Comparison of ENCODE assay signal across 8 cellular contexts in the genomic region with DNA sequence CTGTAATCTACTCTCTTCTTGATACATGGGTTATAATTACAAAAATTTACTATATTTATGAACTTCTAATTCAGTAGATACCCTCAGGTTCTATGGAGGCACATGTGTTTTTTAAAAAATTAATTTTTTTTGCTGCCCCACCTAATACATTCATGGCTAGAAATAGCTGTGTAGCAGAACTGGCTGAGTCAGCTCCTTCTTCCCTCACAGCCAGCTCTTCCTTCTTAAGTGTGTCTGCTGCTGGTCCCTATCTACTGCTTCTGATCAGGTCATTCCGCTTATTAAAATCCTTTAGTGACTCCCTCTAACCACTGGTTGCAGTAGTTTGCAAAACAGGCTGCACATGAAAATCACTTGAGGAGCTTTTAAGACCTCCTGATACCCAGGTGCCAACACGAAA.
"Had no signal": no experiment of that assay in that cellular context is flagged by ENCODE, and none has a peak within 500 bp of the region (broad histone marks: within the 10 kb centered on the region; RNA-seq: fewer than 3 reads in every experiment).

No MANE protein-coding gene starts in this region.

- ATAC-seq: GM12878 had no signal

- H3K4me3 ChIP-seq: GM12878 had no signal

- FAIRE-seq: G401.6, GM12878, GM12891, GM12892, GM18507, GM19239 had no signal

- DNase-seq: GDM1, GF-D8 had no signal
